ENCODE assay signal across 24 cellular contexts in the genomic region with DNA sequence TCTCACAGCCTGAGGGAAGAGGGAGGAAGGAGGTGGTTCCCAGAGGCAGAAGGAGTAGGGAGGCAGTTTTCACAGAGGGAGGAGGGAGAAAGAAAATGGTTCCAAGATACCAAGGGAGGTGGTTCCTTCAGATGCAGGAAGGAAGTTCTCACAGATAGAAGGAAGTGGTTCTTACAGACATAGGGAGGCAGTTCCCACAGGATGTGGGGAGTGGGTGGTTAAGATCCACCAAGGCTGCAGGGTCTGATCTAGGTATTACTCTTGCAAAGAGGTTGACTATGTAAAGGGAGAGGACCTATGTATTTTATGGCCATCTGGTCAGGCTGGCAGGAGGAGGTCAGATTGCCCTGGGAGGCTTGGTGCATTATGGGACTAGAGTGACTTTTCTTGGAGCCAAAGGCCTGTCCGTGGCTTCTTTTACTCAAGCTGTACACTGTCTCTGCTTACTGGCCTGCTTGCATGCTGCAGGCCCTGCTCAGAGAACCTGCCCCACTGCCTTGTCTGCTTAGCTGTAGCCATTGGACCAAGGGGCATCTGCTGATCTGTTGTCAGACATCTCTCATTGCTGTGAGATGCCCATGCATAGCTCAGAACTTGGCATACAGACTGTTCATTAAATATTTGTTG.
"Had no signal": no experiment of that assay in that cellular context is flagged by ENCODE, and none has a peak within 500 bp of the region (broad histone marks: within the 10 kb centered on the region; RNA-seq: fewer than 3 reads in every experiment).

No MANE protein-coding gene starts in this region.

- H3K36me3 Mint-ChIP-seq: memory B cell had no signal

- ATAC-seq: activated naive CD8-positive, alpha-beta T cell treated with anti-CD3 and anti-CD28 coated beads, Interleukin-2, amount 50 U/mL, for 24 hours; gastrocnemius medialis; left cardiac atrium; stimulated activated naive CD8-positive, alpha-beta T cell treated with anti-CD3 and anti-CD28 coated beads, Interleukin-15, Interleukin-2, amounts not matched to agents 100 U/mL and 50 U/mL, for 24 hours; upper lobe of right lung had no signal

- H3K4me1 ChIP-seq: esophagus squamous epithelium, gastrocnemius medialis, sigmoid colon, thyroid gland, upper lobe of right lung had no signal

- H3K27ac Mint-ChIP-seq: activated naive CD4-positive, alpha-beta T cell treated with anti-CD3 and anti-CD28 coated beads for 36 hours; activated naive CD8-positive, alpha-beta T cell treated with anti-CD3 and anti-CD28 coated beads, Interleukin-2, amount 50 U/mL, for 24 hours; endodermal cell; memory B cell had no signal

- H3K27me3 ChIP-seq: cardiac muscle cell, gastrocnemius medialis, sigmoid colon, thyroid gland, upper lobe of right lung had no signal

- H3K4me1 Mint-ChIP-seq: endodermal cell had no signal

- DNase-seq: activated CD4-positive, alpha-beta T cell treated with anti-CD3 and anti-CD28 coated beads for 4 hours; activated CD4-positive, CD25-positive, alpha-beta regulatory T cell; activated CD8-positive, alpha-beta memory T cell treated with anti-CD3 and anti-CD28 coated beads for 24 hours; activated effector memory CD4-positive, alpha-beta T cell treated with Interleukin-2 at 50 U/mL for 16 hours; activated naive CD4-positive, alpha-beta T cell treated with anti-CD3 and anti-CD28 coated beads for 36 hours; activated naive CD8-positive, alpha-beta T cell treated with anti-CD3 and anti-CD28 coated beads, Interleukin-2, amount 50 U/mL, for 24 hours; activated T-cell treated with anti-CD3 and anti-CD28 coated beads, Interleukin-2, amount 50 U/mL, for 48 hours; cortex of kidney; endodermal cell; esophagus squamous epithelium; gastrocnemius medialis; hippocampal formation; left cardiac atrium; occipital lobe; posterior cingulate gyrus; sigmoid colon; stimulated activated CD4-positive, alpha-beta T cell treated with anti-CD3 and anti-CD28 coated beads, Interleukin-2, amount 100 ng/mL, for 48 hours; stimulated activated naive CD8-positive, alpha-beta T cell treated with anti-CD3 and anti-CD28 coated beads, Interleukin-15, Interleukin-2, amounts not matched to agents 100 U/mL and 50 U/mL, for 24 hours; substantia nigra; thyroid gland; upper lobe of right lung had no signal

- H3K27ac ChIP-seq: cardiac muscle cell, esophagus squamous epithelium, gastrocnemius medialis, sigmoid colon, thyroid gland, upper lobe of right lung had no signal

- H3K4me3 ChIP-seq: cardiac muscle cell, esophagus squamous epithelium, gastrocnemius medialis, sigmoid colon, smooth muscle cell, thyroid gland, upper lobe of right lung had no signal

- H3K36me3 ChIP-seq: cardiac muscle cell, esophagus squamous epithelium, gastrocnemius medialis, sigmoid colon, thyroid gland, upper lobe of right lung had no signal

- H3K4me3 Mint-ChIP-seq: activated naive CD4-positive, alpha-beta T cell treated with anti-CD3 and anti-CD28 coated beads for 36 hours; activated naive CD8-positive, alpha-beta T cell treated with anti-CD3 and anti-CD28 coated beads, Interleukin-2, amount 50 U/mL, for 24 hours; endodermal cell; memory B cell had no signal

- H3K27me3 Mint-ChIP-seq: activated naive CD8-positive, alpha-beta T cell treated with anti-CD3 and anti-CD28 coated beads, Interleukin-2, amount 50 U/mL, for 24 hours had no signal

- H3K9me3 ChIP-seq: esophagus squamous epithelium, sigmoid colon, thyroid gland, upper lobe of right lung had no signal
